1 cellular context compared by ENCODE assay signal in genomic region chr7:101816499-101817030, GRCh38.
TF ChIP-seq lines count a peak whose summit lies in the region.

No MANE protein-coding gene starts in this region.

TF ChIP-seq in IMR-90, 13 proteins besides CTCF, POLR2A, EP300 and RAD21 (continued from another document):
- TF ChIP-seq RCOR1 (IDR thresholded peaks at IDR 0.05; ENCODE audit: insufficient replicate concordance, low read length) (no peak), SMC3 (IDR thresholded peaks at IDR 0.05; ENCODE audit: low read depth, low read length) (no peak), MAZ (IDR thresholded peaks at IDR 0.05; ENCODE audit: borderline replicate concordance, low read depth, low read length) (no peak), NFE2L2 (IDR thresholded peaks at IDR 0.05; ENCODE audit: low read depth, low read length) (no peak), FOS (IDR thresholded peaks at IDR 0.05; ENCODE audit: low read depth, low read length) (no peak), ELK1 (IDR thresholded peaks at IDR 0.05; ENCODE audit: borderline replicate concordance, low read depth, low read length) (no peak)
